ENCODE assay signal across 8 cellular contexts in genomic region chr1:52365746-52366516, GRCh38. TPM values are rescaled to one million over a fixed set of nuclear protein-coding genes. Genes with fewer than 3 reads are reported as not detected.
DNase-seq lines count a peak whose midpoint lies in the region; ATAC-seq and TF ChIP-seq lines count a peak whose summit lies in the region.

Gene CC2D1B (minus strand): TSS chr1:52366205. CDS start chr1:52364620, 1,585 bp downstream.

- no peak for TF ChIP-seq RAD21 in SK-N-SH (IDR thresholded peaks at IDR 0.05; ENCODE audit: low read length)

- H3K36me3 ChIP-seq in SK-N-SH (replicated peaks in 1 of 2; ENCODE audit: control insufficient read depth in 1 of 2, insufficient read depth in 2 of 2, low read length in 1 of 2) = peaks cover 12 to 23% of the 10 kb centered on the region in 2 experiments
- peaks cover 21% of the 10 kb centered on the region for H3K36me3 ChIP-seq in suprapubic skin

- H3K27ac ChIP-seq in SK-N-SH (ENCODE audit: low read depth in 2 of 2, low read length in 1 of 2) = peak within 1 kb of the TSS; percentile 82 to 91
- peak within 1 kb of the TSS; percentile 92 for H3K27ac ChIP-seq in suprapubic skin

- H3K4me2 ChIP-seq in SK-N-SH = peak within 1 kb of the TSS; percentile 89

- peak within 1 kb of the TSS; percentile 95 for H2AFZ ChIP-seq in SK-N-SH (ENCODE audit: low read depth)

- peak; percentile 49 to 83 for TF ChIP-seq POLR2A in suprapubic skin (IDR thresholded peaks at IDR 0.05)

- peak; percentile 86 for ATAC-seq in HG02571 (IDR thresholded peaks at IDR 0.05; ENCODE audit: unreplicated experiment)

- H4K20me1 ChIP-seq in SK-N-SH (ENCODE audit: insufficient read depth) = peaks cover 7% of the 10 kb centered on the region; the same call in 1 of the 2 replicates

- H3K9me2 ChIP-seq in SK-N-SH = no peaks in the 10 kb centered on the region

- WGBS in SK-N-SH (ENCODE audit: low lambda C conversion rate) = 2% methylated on average over 35 of the region's 92 CpGs
- 0% methylated on average over 17 of the region's 92 CpGs for WGBS in suprapubic skin

- no peaks in the 10 kb centered on the region for H3K9me3 ChIP-seq in SK-N-SH
- no peaks in the 10 kb centered on the region for H3K9me3 ChIP-seq in suprapubic skin

- no peak for TF ChIP-seq EP300 in SK-N-SH (IDR thresholded peaks at IDR 0.05; ENCODE audit: borderline replicate concordance in 1 of 2, low read depth in 1 of 2, low read length in 1 of 2)
- no peak for TF ChIP-seq EP300 in suprapubic skin (IDR thresholded peaks at IDR 0.05)

- H3F3A ChIP-seq in SK-N-SH (replicated peaks; ENCODE audit: insufficient read depth) = peaks cover 22% of the 10 kb centered on the region

- H3K4me3 ChIP-seq in GM08714 (ENCODE audit: low read length) = peak within 1 kb of the TSS; percentile 84
- H3K4me3 ChIP-seq in SK-N-SH (ENCODE audit: low read depth in 2 of 2, low read length in 1 of 2) = peak within 1 kb of the TSS; percentile 90 to 93
- peak within 1 kb of the TSS; percentile 82 for H3K4me3 ChIP-seq in suprapubic skin

- peaks cover 0 to 13% of the 10 kb centered on the region in 2 experiments; a peak in 3 of 4 replicates for H3K4me1 ChIP-seq in SK-N-SH (ENCODE audit: control insufficient read depth in 1 of 2, insufficient read depth in 2 of 2, low read depth in 1 of 2, low read length in 1 of 2)
- peaks cover 28% of the 10 kb centered on the region for H3K4me1 ChIP-seq in suprapubic skin

- POLR2A ChIA-PET in SK-N-SH (lab: Yijun Ruan, JAX) = interaction anchor here (0.5 to 2.2 kb wide), 5 partner anchors 10 to 332 kb away, joined by 3 to 7 read pairs (median 3); partner anchors contain the start of genes KTI12 and TXNDC12

- peaks cover 41% of the 10 kb centered on the region for H3K79me2 ChIP-seq in SK-N-SH (ENCODE audit: insufficient read depth)

- H3K9ac ChIP-seq in SK-N-SH = peak within 1 kb of the TSS; percentile 97

- CTCF ChIA-PET in SK-N-SH (lab: Yijun Ruan, JAX) = interaction anchor here (1.0 to 1.8 kb wide), 5 partner anchors 12 to 320 kb away, joined by 4 to 7 read pairs (median 5); no protein-coding TSS in a partner anchor

- DNase-seq in NCI-H1048 (lab: John Stamatoyannopoulos, UW) = peak; percentile 96
- peak; percentile 100 for DNase-seq in SK-N-SH
- DNase-seq in activated naive CD4-positive, alpha-beta T cell treated with anti-CD3 and anti-CD28 coated beads, Interleukin-2, amount 50 U/mL, for 16 hours = peak; percentile 99
- DNase-seq in germinal center (ENCODE audit: low spot score) = peak; percentile 100
- DNase-seq in nucleus accumbens (lab: John Stamatoyannopoulos, UW) = peak; percentile 43 to 95 (median 90)
- DNase-seq in suprapubic skin (ENCODE audit: low spot score in 2 of 2) = peak; percentile 99

- TF ChIP-seq CTCF in SK-N-SH (IDR thresholded peaks at IDR 0.05) (no peak), suprapubic skin (IDR thresholded peaks at IDR 0.05) (peak in 1 of 2 donors; percentile 26)

- no peaks in the 10 kb centered on the region for H3K27me3 ChIP-seq in SK-N-SH (ENCODE audit: insufficient read depth)
- H3K27me3 ChIP-seq in suprapubic skin = no peaks in the 10 kb centered on the region

TF ChIP-seq in SK-N-SH, 30 proteins besides CTCF, POLR2A, EP300 and RAD21:
- peak; percentile 93 for TF ChIP-seq USF2 (IDR thresholded peaks at IDR 0.05; ENCODE audit: borderline replicate concordance, low read depth, low read length)
- 0 out of 2 replicates have a peak, but pooled peaks have one; percentile 41 for TF ChIP-seq ELF1 (IDR thresholded peaks at IDR 0.05)
- 0 out of 2 replicates have a peak, but pooled peaks have one; percentile 1 for TF ChIP-seq GABPA (IDR thresholded peaks at IDR 0.05; ENCODE audit: low read depth)
- TF ChIP-seq JUND (IDR thresholded peaks at IDR 0.05) = no peak
- TF ChIP-seq MXI1 (IDR thresholded peaks at IDR 0.05; ENCODE audit: low read depth, low read length) = peak; percentile 87
- peak; percentile 66 for TF ChIP-seq TAF1 (IDR thresholded peaks at IDR 0.05; ENCODE audit: borderline replicate concordance, low read depth, low read length)
- TF ChIP-seq TEAD4 (IDR thresholded peaks at IDR 0.05; ENCODE audit: borderline replicate concordance, insufficient read depth) = no peak
- TF ChIP-seq USF1 (IDR thresholded peaks at IDR 0.05; ENCODE audit: borderline replicate concordance, low read depth) = peak; percentile 98
- TF ChIP-seq MAX (IDR thresholded peaks at IDR 0.05; ENCODE audit: low read depth) = peak; percentile 53
- peak; percentile 95 for TF ChIP-seq NRF1 (IDR thresholded peaks at IDR 0.05; ENCODE audit: low read depth, low read length)
- no peak for TF ChIP-seq SMC3 (IDR thresholded peaks at IDR 0.05; ENCODE audit: low read depth, low read length)
- peak; percentile 24 for TF ChIP-seq CHD2 (IDR thresholded peaks at IDR 0.05; ENCODE audit: low read length, partially characterized antibody)
- TF ChIP-seq GATA2 (CRISPR knock-in tag; IDR thresholded peaks at IDR 0.05) = no peak
- peak; percentile 80 for TF ChIP-seq POLR2AphosphoS5 (IDR thresholded peaks at IDR 0.05; ENCODE audit: low read depth, low read length)

RNA-seq across cellular contexts. Expression of gene CC2D1B, which starts in this region (rescaled TPM):
- 16.6 and 18.7 TPM in 2 replicates for polyA plus RNA-seq in SK-N-SH (2012; rRNA removed)
- polyA plus RNA-seq in SK-N-SH (2012; cell fraction: cytosol; rRNA removed) = 9.5 and 11.7 TPM in 2 replicates
- polyA plus RNA-seq in SK-N-SH (2012; cell fraction: nucleus; rRNA removed) = 50.3 and 56.0 TPM in 2 replicates
- total RNA-seq in suprapubic skin = 10 to 100 TPM; 23.0 to 30.4 (median 24.6) TPM

Comparison
In these comparisons a context has a peak if more than half of its experiments do, and no peak if none do; other contexts are left out.
1. Peak in every context shown above with its lines: DNase-seq, ATAC-seq, H3K4me3 ChIP-seq and H3K27ac ChIP-seq.